In genomic region chr10:6912929-6913328, GRCh38 we compare ENCODE assay signal across 26 cellular contexts.
DNase-seq lines count a peak whose midpoint lies in the region; ATAC-seq, FAIRE-seq and TF ChIP-seq lines count a peak whose summit lies in the region.
"Had no signal": no experiment of that assay in that cellular context is flagged by ENCODE, and none has a peak within 500 bp of the region (broad histone marks: within the 10 kb centered on the region; RNA-seq: fewer than 3 reads in every experiment).

No MANE protein-coding gene starts in this region.

- H2BK5ac ChIP-seq in mesenchymal stem cell (ENCODE audit: low read depth, low read length, poor library complexity, severe bottlenecking): no peak overlapping the region

- no peak overlapping the region for H2BK120ac ChIP-seq in mesenchymal stem cell (ENCODE audit: low read depth, low read length)

- WGBS in A549 (ENCODE audit: missing lambda C conversion rate): 30% methylated on average over 2 of the region's 2 CpGs
- WGBS in mesenchymal stem cell: 48% methylated on average over 2 of the region's 2 CpGs

- no peak overlapping the region for H2AFZ ChIP-seq in mesenchymal stem cell (ENCODE audit: low read depth, low read length)
- H2AFZ ChIP-seq: GM23248 had no signal

- POLR2A ChIA-PET in A549 (lab: Yijun Ruan, JAX): no interaction called here

- H3K14ac ChIP-seq in mesenchymal stem cell (ENCODE audit: low read length in 2 of 2): no peak overlapping the region

- no peak for TF ChIP-seq RAD21 in A549 (conservative IDR thresholded peaks at IDR 0.05 in 1 of 2, IDR thresholded peaks at IDR 0.05 in 1 of 2)

- H3K23ac ChIP-seq in mesenchymal stem cell (ENCODE audit: low read length in 2 of 2): no peak overlapping the region

- no peak overlapping the region for H2AK5ac ChIP-seq in mesenchymal stem cell (ENCODE audit: low read length, severe bottlenecking)

- H3K27ac ChIP-seq in A549 (peak overlapping the region in 1 of 2 experiments; percentile 31; a peak in 1 of 6 replicates), mesenchymal stem cell (ENCODE audit: low read length, poor library complexity, severe bottlenecking) (no peak overlapping the region)
- H3K27ac ChIP-seq: GM23248, SJCRH30, thoracic aorta had no signal

- H3K36me3 ChIP-seq in mesenchymal stem cell (ENCODE audit: control insufficient read depth in 1 of 2, insufficient read depth in 2 of 2, low read depth in 1 of 2, low read length in 2 of 2): no peaks in the 10 kb centered on the region
- H3K36me3 ChIP-seq: heart right ventricle, SJCRH30, thoracic aorta had no signal

- TF ChIP-seq POLR2A in A549 (IDR thresholded peaks at IDR 0.05; ENCODE audit: low read length): no peak

- no peak for ATAC-seq in A549
- ATAC-seq in activated T-helper 17 cell treated with anti-CD3 and anti-CD28 coated beads, Interleukin-2, amount 50 U/mL, for 72 hours (replicated peaks): peak; percentile 64
- ATAC-seq in HG02981 (IDR thresholded peaks at IDR 0.05; ENCODE audit: unreplicated experiment): no peak
- ATAC-seq in HG02678 (IDR thresholded peaks at IDR 0.05; ENCODE audit: unreplicated experiment): no peak
- ATAC-seq: left cardiac atrium, Panc1 had no signal

- H3K9me3 ChIP-seq in A549: 0 out of 3 replicates have a peak, but pooled peaks cover 6% of the 10 kb centered on the region
- H3K9me3 ChIP-seq in mesenchymal stem cell (ENCODE audit: control insufficient read depth, low read length): peaks cover 7% of the 10 kb centered on the region
- H3K9me3 ChIP-seq: SJCRH30, thoracic aorta had no signal

- H3K9me3 Mint-ChIP-seq in activated T-helper 17 cell treated with anti-CD3 and anti-CD28 coated beads, Interleukin-2, amount 50 U/mL, for 72 hours: no peaks in the 10 kb centered on the region

- H3K4me2 ChIP-seq in A549 (peak overlapping the region; percentile 47), mesenchymal stem cell (ENCODE audit: low read length, poor library complexity, severe bottlenecking) (no peak overlapping the region)

- peak overlapping the region in 1 of 2 experiments; percentile 18 for H3K18ac ChIP-seq in mesenchymal stem cell (ENCODE audit: low read depth in 1 of 2, low read length in 2 of 2)

- no peak overlapping the region for H2BK12ac ChIP-seq in mesenchymal stem cell (ENCODE audit: low read length in 2 of 2)

- H3K27me3 Mint-ChIP-seq in activated T-helper 17 cell treated with anti-CD3 and anti-CD28 coated beads, Interleukin-2, amount 50 U/mL, for 72 hours: no peaks in the 10 kb centered on the region
- H3K27me3 Mint-ChIP-seq: activated naive CD4-positive, alpha-beta T cell treated with anti-CD3 and anti-CD28 coated beads, Interleukin-2, amount 50 U/mL, for 24 hours had no signal

- H3K27ac Mint-ChIP-seq in activated T-helper 17 cell treated with anti-CD3 and anti-CD28 coated beads, Interleukin-2, amount 50 U/mL, for 72 hours: no peak overlapping the region
- H3K27ac Mint-ChIP-seq: activated naive CD4-positive, alpha-beta T cell treated with anti-CD3 and anti-CD28 coated beads, Interleukin-2, amount 50 U/mL, for 24 hours; HFFc6; naive B cell had no signal

- FAIRE-seq in A549 (lab: Jason Lieb, UNC): no peak
- FAIRE-seq: astrocyte, endothelial cell of umbilical vein had no signal

- CTCF ChIA-PET in A549 (lab: Yijun Ruan, JAX): interaction anchor here (0.6 to 3.6 kb wide), 5 partner anchors 188 to 1231 kb away, joined by 3 to 18 read pairs (median 3); no protein-coding TSS in a partner anchor

- peaks cover 3% of the 10 kb centered on the region for H3K4me1 Mint-ChIP-seq in activated T-helper 17 cell treated with anti-CD3 and anti-CD28 coated beads, Interleukin-2, amount 50 U/mL, for 72 hours
- H3K4me1 Mint-ChIP-seq: activated naive CD4-positive, alpha-beta T cell treated with anti-CD3 and anti-CD28 coated beads, Interleukin-2, amount 50 U/mL, for 24 hours had no signal

- H3K4me3 ChIP-seq in A549 (no peak overlapping the region), GM12865 (ENCODE audit: low read depth, low read length) (no peak overlapping the region), mesenchymal stem cell (ENCODE audit: insufficient read depth in 1 of 2, low read depth in 1 of 2, low read length in 2 of 2) (no peak overlapping the region)
- H3K4me3 ChIP-seq: GM23248, heart right ventricle, SJCRH30, thoracic aorta had no signal

- DNase-seq in A549 (ENCODE audit: low read depth in 1 of 2, low spot score in 1 of 2): no peak
- DNase-seq in GM12865 (ENCODE audit: low read depth): peak; percentile 7
- peak; percentile 69 for DNase-seq in mesenchymal stem cell
- DNase-seq in UCSD-AML1 (lab: John Stamatoyannopoulos, UW; ENCODE audit: unreplicated experiment): no peak
- no peak for DNase-seq in head of caudate nucleus
- DNase-seq: activated CD4-positive, alpha-beta T cell treated with anti-CD3 and anti-CD28 coated beads for 48 hours; caudate nucleus; GM23248; heart right ventricle; KG1; left cardiac atrium; naive B cell; NCI-H1436 treated with DMSO at 0.1 percent for 48 hours; NCI-H2171; NCI-H510A treated with DMSO at 0.1 percent for 48 hours; NK-92 treated with Interleukin-12 subunit alpha and Interleukin-12 subunit beta, amount 100 ng/mL, for 24 hours; SJCRH30 had no signal

- H4K91ac ChIP-seq in mesenchymal stem cell (ENCODE audit: low read length): no peak overlapping the region

- H3K4me1 ChIP-seq in A549 (peaks cover 13% of the 10 kb centered on the region; the same call in 2 of the 3 replicates), mesenchymal stem cell (ENCODE audit: control insufficient read depth, insufficient read depth, low read depth, low read length) (peaks cover 1% of the 10 kb centered on the region)
- H3K4me1 ChIP-seq: SJCRH30 had no signal

- intact Hi-C loops in head of caudate nucleus (cut with DNase I): no loop called here

- peaks cover 5 to 31% of the 10 kb centered on the region in 2 experiments for H3K27me3 ChIP-seq in mesenchymal stem cell (ENCODE audit: control insufficient read depth in 1 of 2, insufficient read depth in 1 of 2, low read length in 2 of 2)
- H3K27me3 ChIP-seq: heart right ventricle, SJCRH30 had no signal

- H3K4me3 Mint-ChIP-seq in activated T-helper 17 cell treated with anti-CD3 and anti-CD28 coated beads, Interleukin-2, amount 50 U/mL, for 72 hours: no peak overlapping the region
- H3K4me3 Mint-ChIP-seq: activated naive CD4-positive, alpha-beta T cell treated with anti-CD3 and anti-CD28 coated beads, Interleukin-2, amount 50 U/mL, for 24 hours; HFFc6; naive B cell had no signal

- H3K79me1 ChIP-seq in mesenchymal stem cell (replicated peaks; ENCODE audit: low read length, poor library complexity, severe bottlenecking): no peaks in the 10 kb centered on the region

- no peak overlapping the region for H2BK15ac ChIP-seq in mesenchymal stem cell (ENCODE audit: low read depth, poor library complexity, severe bottlenecking)

- no peak overlapping the region for H3K4ac ChIP-seq in mesenchymal stem cell (ENCODE audit: low read depth in 1 of 2, low read length in 2 of 2)

- no peak overlapping the region for H3K9ac ChIP-seq in mesenchymal stem cell (ENCODE audit: low read length)
- H3K9ac ChIP-seq: GM23248 had no signal

- no peak for TF ChIP-seq CTCF in A549 (IDR thresholded peaks at IDR 0.05)
- no peak for TF ChIP-seq CTCF in GM12865 (IDR thresholded peaks at IDR 0.05; ENCODE audit: insufficient read depth, low read depth, low read length, missing control alignments)

- H3K36me3 Mint-ChIP-seq in activated T-helper 17 cell treated with anti-CD3 and anti-CD28 coated beads, Interleukin-2, amount 50 U/mL, for 72 hours (ENCODE audit: low read depth): no peaks in the 10 kb centered on the region
- H3K36me3 Mint-ChIP-seq: naive B cell had no signal

- H4K8ac ChIP-seq in mesenchymal stem cell (ENCODE audit: low read length): no peak overlapping the region

- TF ChIP-seq EP300 in A549 (IDR thresholded peaks at IDR 0.05): no peak

TF ChIP-seq in A549, 52 proteins besides CTCF, POLR2A, EP300 and RAD21:
- TF ChIP-seq EHF (CRISPR knock-in tag; IDR thresholded peaks at IDR 0.05) (no peak), JUN (IDR thresholded peaks at IDR 0.05) (no peak), MAX (IDR thresholded peaks at IDR 0.05) (no peak), TFCP2L1 (CRISPR knock-in tag; IDR thresholded peaks at IDR 0.05) (no peak), CBX8 (IDR thresholded peaks at IDR 0.05) (no peak), HOXB5 (CRISPR knock-in tag; IDR thresholded peaks at IDR 0.05) (no peak), SMC3 (IDR thresholded peaks at IDR 0.05) (no peak), HDAC2 (IDR thresholded peaks at IDR 0.05) (no peak), ZC3H11A (IDR thresholded peaks at IDR 0.05) (no peak), E2F6 (IDR thresholded peaks at IDR 0.05; ENCODE audit: borderline replicate concordance, low read depth) (no peak)

Comparison
In these comparisons a context has a peak if more than half of its experiments do, and no peak if none do; other contexts are left out.
1. DNase-seq: peak in GM12865 (single experiment) and mesenchymal stem cell (single experiment); none in A549 (0 of 2), UCSD-AML1 (single experiment) and head of caudate nucleus (0 of 42).